Comparison of ENCODE assay signal across 8 cellular contexts in the genomic region with DNA sequence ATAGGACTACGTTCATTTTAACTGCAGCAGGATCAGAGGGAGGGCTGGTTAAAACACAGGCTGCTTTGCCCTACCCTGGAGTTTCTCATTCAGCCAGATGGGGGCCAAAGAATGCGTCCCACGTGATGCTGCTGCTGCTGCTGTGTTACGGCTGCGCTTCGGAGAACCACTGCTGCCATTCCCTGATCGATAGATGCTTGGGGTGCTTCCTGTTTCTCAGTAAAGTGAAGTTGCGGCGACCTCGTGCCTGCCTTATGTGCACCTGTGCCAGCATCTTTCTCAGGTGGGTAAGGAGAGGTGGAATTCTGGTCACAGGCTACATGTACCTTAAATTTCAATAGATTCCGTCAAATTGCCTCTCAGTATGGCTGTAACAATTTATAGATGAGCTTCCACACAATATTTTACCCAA. TPM values are rescaled to one million over a fixed set of nuclear protein-coding genes. Genes with fewer than 3 reads are reported as not detected.
DNase-seq lines count a peak whose midpoint lies in the region; ATAC-seq and TF ChIP-seq lines count a peak whose summit lies in the region.

No MANE protein-coding gene starts in this region.

- H3K79me2 ChIP-seq in smooth muscle cell (ENCODE audit: low read depth), result no peaks in the 10 kb centered on the region

- no peak overlapping the region for H3K4me3 Mint-ChIP-seq in activated CD4-positive, alpha-beta memory T cell treated with anti-CD3 and anti-CD28 coated beads, Interleukin-2, amount 10 ng/mL, durations not matched to agents 7 days and 5 days

- H3K36me3 Mint-ChIP-seq in activated CD4-positive, alpha-beta memory T cell treated with anti-CD3 and anti-CD28 coated beads, Interleukin-2, amount 10 ng/mL, durations not matched to agents 7 days and 5 days (ENCODE audit: low read depth), result no peaks in the 10 kb centered on the region

- ATAC-seq in GM18868 (IDR thresholded peaks at IDR 0.05; ENCODE audit: unreplicated experiment), result peak; percentile 62

- H3K4me2 ChIP-seq in smooth muscle cell, result peak overlapping the region; percentile 78

- H3K4me1 Mint-ChIP-seq in activated CD4-positive, alpha-beta memory T cell treated with anti-CD3 and anti-CD28 coated beads, Interleukin-2, amount 10 ng/mL, durations not matched to agents 7 days and 5 days, result peaks cover 8% of the 10 kb centered on the region

- H3K36me3 ChIP-seq in A673 (ENCODE audit: insufficient read depth, low read length, poor library complexity, severe bottlenecking) (no peaks in the 10 kb centered on the region), smooth muscle cell (ENCODE audit: low read depth) (no peaks in the 10 kb centered on the region)

- BruUV-seq in A673 (replicated peaks; lab: Mats Ljungman, UMichigan), result no TSS peak

- H3K9me3 Mint-ChIP-seq in activated CD4-positive, alpha-beta memory T cell treated with anti-CD3 and anti-CD28 coated beads, Interleukin-2, amount 10 ng/mL, durations not matched to agents 7 days and 5 days, result no peaks in the 10 kb centered on the region

- no peaks in the 10 kb centered on the region for H4K20me1 ChIP-seq in smooth muscle cell (ENCODE audit: low read depth)

- POLR2A ChIA-PET in A673 (lab: Charles Lee; ENCODE audit: low non-redundant PET), result interaction anchor here (0.6 kb wide), 1 partner anchor 36 kb away, joined by 3 read pairs; no protein-coding TSS in a partner anchor
- POLR2A ChIA-PET in activated CD4-positive, alpha-beta memory T cell treated with anti-CD3 and anti-CD28 coated beads, Interleukin-2, amount 10 ng/mL, durations not matched to agents 7 days and 5 days (lab: Charles Lee), result interaction anchor here (0.8 to 1.9 kb wide), 2 partner anchors 62 to 146 kb away, joined by 3 to 4 read pairs; a partner anchor contains a TSS

- intact Hi-C loops in A673 (cut with micrococcal nuclease; ENCODE audit: unreplicated experiment), result loop anchor here (5.0 kb wide), 3 partner anchors 134 to 1751 kb away; no protein-coding TSS in a partner anchor

- no peak overlapping the region for H3K9ac ChIP-seq in smooth muscle cell (ENCODE audit: low read depth)

- 26% methylated on average over 11 of the region's 11 CpGs for WGBS in smooth muscle cell (ENCODE audit: low lambda C conversion rate)

- H3K9me3 ChIP-seq in A673 (ENCODE audit: low read depth, low read length, poor library complexity, severe bottlenecking) (no peaks in the 10 kb centered on the region), smooth muscle cell (replicated peaks; ENCODE audit: low read depth) (no peaks in the 10 kb centered on the region)

- CTCF ChIA-PET in A673 (lab: Charles Lee), result no interaction called here
- CTCF ChIA-PET in activated CD4-positive, alpha-beta memory T cell treated with anti-CD3 and anti-CD28 coated beads, Interleukin-2, amount 10 ng/mL, durations not matched to agents 7 days and 5 days (lab: Charles Lee), result interaction anchor here (0.6 to 1.9 kb wide), 16 partner anchors 9 to 352 kb away, joined by 3 to 10 read pairs (median 3); a partner anchor contains a TSS

- no peak overlapping the region for H3K27ac ChIP-seq in A673 (ENCODE audit: low read depth, low read length, poor library complexity, severe bottlenecking)
- no peak overlapping the region for H3K27ac ChIP-seq in smooth muscle cell (ENCODE audit: low read depth)

- no peaks in the 10 kb centered on the region for H3K27me3 ChIP-seq in A673 (replicated peaks; ENCODE audit: insufficient read depth, low read depth, low read length, poor library complexity)
- H3K27me3 ChIP-seq in smooth muscle cell (ENCODE audit: low read depth), result no peaks in the 10 kb centered on the region

- DNase-seq in A673 (ENCODE audit: low spot score), result peak; percentile 47
- peak; percentile 40 for DNase-seq in activated CD4-positive, alpha-beta memory T cell treated with anti-CD3 and anti-CD28 coated beads, Interleukin-2, amount 10 ng/mL, durations not matched to agents 7 days and 5 days
- peak; percentile 25 for DNase-seq in germinal center (ENCODE audit: low spot score)
- no peak for DNase-seq in smooth muscle cell (lab: John Stamatoyannopoulos, UW; ENCODE audit: unreplicated experiment)
- DNase-seq in UCSD-AML1 (lab: John Stamatoyannopoulos, UW; ENCODE audit: unreplicated experiment), result no peak
- no peak for DNase-seq in AML-193 (lab: John Stamatoyannopoulos, UW)
- no peak for DNase-seq in NCI-H526 treated with DMSO at 0.1 percent for 48 hours (lab: John Stamatoyannopoulos, UW)

- H3K27ac Mint-ChIP-seq in activated CD4-positive, alpha-beta memory T cell treated with anti-CD3 and anti-CD28 coated beads, Interleukin-2, amount 10 ng/mL, durations not matched to agents 7 days and 5 days, result no peak overlapping the region

- TF ChIP-seq CTCF in A673 (conservative IDR thresholded peaks at IDR 0.05; ENCODE audit: low read depth, low read length), result peak; percentile 30; the same call in 1 of the 2 replicates
- TF ChIP-seq CTCF in smooth muscle cell (IDR thresholded peaks at IDR 0.05; ENCODE audit: borderline replicate concordance, insufficient read depth, poor library complexity, severe bottlenecking), result peak; percentile 32

- no peaks in the 10 kb centered on the region for H3F3A ChIP-seq in smooth muscle cell (ENCODE audit: low read depth)

- peaks cover 3% of the 10 kb centered on the region for H3K27me3 Mint-ChIP-seq in activated CD4-positive, alpha-beta memory T cell treated with anti-CD3 and anti-CD28 coated beads, Interleukin-2, amount 10 ng/mL, durations not matched to agents 7 days and 5 days

- H2AFZ ChIP-seq in smooth muscle cell (ENCODE audit: low read depth), result no peak overlapping the region

- H3K4me3 ChIP-seq in A673 (ENCODE audit: low read depth, low read length, poor library complexity, severe bottlenecking) (no peak overlapping the region), smooth muscle cell (no peak overlapping the region)

- H3K4me1 ChIP-seq in A673 (ENCODE audit: insufficient read depth, low read length, poor library complexity, severe bottlenecking), result peaks cover 12% of the 10 kb centered on the region
- peaks cover 15% of the 10 kb centered on the region for H3K4me1 ChIP-seq in smooth muscle cell (ENCODE audit: low read depth)

RNA-seq across cellular contexts. Expression of a gene that starts 24.7 kb away (rescaled TPM):
- total RNA-seq in A673 (2021) (0.31 and 0.75 TPM in 2 replicates), smooth muscle cell (0.09 and 0.72 TPM in 2 replicates)
- 10 to 100 TPM in 1 of 2 experiments, 1 to 10 TPM in 1; 8.9 to 10.3 TPM for total RNA-seq in activated CD4-positive, alpha-beta memory T cell treated with anti-CD3 and anti-CD28 coated beads, Interleukin-2, amount 10 ng/mL, durations not matched to agents 7 days and 5 days
- 1.1 and 1.9 TPM in 2 replicates for polyA plus RNA-seq in smooth muscle cell

Comparison
In these comparisons a context has a peak if more than half of its experiments do, and no peak if none do; other contexts are left out.
1. DNase-seq: peak in A673 (single experiment), activated CD4-positive, alpha-beta memory T cell treated with anti-CD3 and anti-CD28 coated beads, Interleukin-2, amount 10 ng/mL, durations not matched to agents 7 days and 5 days (single experiment) and germinal center (single experiment); none in smooth muscle cell (single experiment), UCSD-AML1 (single experiment), AML-193 (0 of 2) and NCI-H526 treated with DMSO at 0.1 percent for 48 hours (single experiment).